15 cellular contexts compared by ENCODE assay signal in the genomic region with DNA sequence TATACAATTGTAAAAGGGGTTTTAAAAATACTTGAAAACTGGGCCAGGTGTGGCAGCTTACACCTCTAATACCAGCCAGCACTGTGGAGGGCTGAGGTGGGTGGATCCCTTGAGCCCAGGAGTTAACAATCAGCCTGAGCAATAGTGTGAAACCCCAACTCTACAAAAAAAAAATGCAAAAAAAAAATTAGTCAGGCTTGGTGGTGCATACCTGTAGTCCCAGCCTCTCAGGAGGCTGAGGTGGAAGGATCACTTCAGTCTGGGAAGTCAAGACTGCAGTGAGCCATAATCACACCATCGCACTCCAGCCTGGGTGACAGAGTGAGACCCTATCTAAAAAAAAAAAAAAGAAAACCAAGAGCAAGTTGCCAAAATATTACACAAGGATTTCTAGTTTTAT.
DNase-seq lines count a peak whose midpoint lies in the region; ATAC-seq and TF ChIP-seq lines count a peak whose summit lies in the region.
"Had no signal": no experiment of that assay in that cellular context is flagged by ENCODE, and none has a peak within 500 bp of the region (broad histone marks: within the 10 kb centered on the region; RNA-seq: fewer than 3 reads in every experiment).

No MANE protein-coding gene starts in this region.

- peak overlapping the region; percentile 80 for H3K27ac Mint-ChIP-seq in activated naive CD8-positive, alpha-beta T cell treated with anti-CD3 and anti-CD28 coated beads, Interleukin-2, amount 10 ng/mL, durations not matched to agents 7 days and 5 days

- H3K27me3 ChIP-seq in breast epithelium: no peaks in the 10 kb centered on the region
- H3K27me3 ChIP-seq: gastroesophageal sphincter, SJSA1 had no signal

- peak; percentile 52 for DNase-seq in NK-92 treated with Interleukin-12 subunit alpha and Interleukin-12 subunit beta, amount 100 ng/mL, for 24 hours (lab: John Stamatoyannopoulos, UW)
- DNase-seq in NK-92 (lab: John Stamatoyannopoulos, UW; ENCODE audit: unreplicated experiment) (no peak), NCI-H510A treated with DMSO at 0.1 percent for 48 hours (lab: John Stamatoyannopoulos, UW) (no peak), NCI-H526 treated with DMSO at 0.1 percent for 48 hours (lab: John Stamatoyannopoulos, UW) (no peak), breast epithelium (ENCODE audit: low spot score in 2 of 2) (no peak)
- no peak for DNase-seq in activated naive CD8-positive, alpha-beta T cell treated with anti-CD3 and anti-CD28 coated beads, Interleukin-2, amount 10 ng/mL, durations not matched to agents 7 days and 5 days
- DNase-seq: GF-D8, NCI-H1105 treated with DMSO at 0.1 percent for 48 hours, occipital lobe, substantia nigra had no signal

- no peak overlapping the region for H3K4me3 ChIP-seq in breast epithelium
- H3K4me3 ChIP-seq: gastroesophageal sphincter, SJSA1 had no signal

- peak; percentile 37 for ATAC-seq in GM18520 (IDR thresholded peaks at IDR 0.05; ENCODE audit: unreplicated experiment)
- ATAC-seq in HG03460 (IDR thresholded peaks at IDR 0.05; ENCODE audit: unreplicated experiment): peak; percentile 47
- ATAC-seq in activated naive CD8-positive, alpha-beta T cell treated with anti-CD3 and anti-CD28 coated beads, Interleukin-2, amount 10 ng/mL, durations not matched to agents 7 days and 5 days (ENCODE audit: low read depth): peak; percentile 53
- ATAC-seq: gastroesophageal sphincter had no signal

- peaks cover 19% of the 10 kb centered on the region for H3K9me3 Mint-ChIP-seq in activated naive CD8-positive, alpha-beta T cell treated with anti-CD3 and anti-CD28 coated beads, Interleukin-2, amount 10 ng/mL, durations not matched to agents 7 days and 5 days

- intact Hi-C loops in breast epithelium (cut with DNase I; ENCODE audit: low total_unique reads): no loop called here

- POLR2A ChIA-PET in activated naive CD8-positive, alpha-beta T cell treated with anti-CD3 and anti-CD28 coated beads, Interleukin-2, amount 10 ng/mL, durations not matched to agents 7 days and 5 days (lab: Charles Lee): interaction anchor here (0.8 kb wide), 1 partner anchor 17 kb away, joined by 6 read pairs; no protein-coding TSS in a partner anchor

- H3K4me1 Mint-ChIP-seq in activated naive CD8-positive, alpha-beta T cell treated with anti-CD3 and anti-CD28 coated beads, Interleukin-2, amount 10 ng/mL, durations not matched to agents 7 days and 5 days: peaks cover 33% of the 10 kb centered on the region

- no peaks in the 10 kb centered on the region for H3K36me3 ChIP-seq in breast epithelium
- H3K36me3 ChIP-seq: gastroesophageal sphincter, SJSA1 had no signal

- no peak overlapping the region for H3K27ac ChIP-seq in breast epithelium
- H3K27ac ChIP-seq: 22Rv1, gastroesophageal sphincter, SJSA1 had no signal

- no peak for TF ChIP-seq POLR2A in breast epithelium (IDR thresholded peaks at IDR 0.05)

- H3K36me3 Mint-ChIP-seq in activated naive CD8-positive, alpha-beta T cell treated with anti-CD3 and anti-CD28 coated beads, Interleukin-2, amount 10 ng/mL, durations not matched to agents 7 days and 5 days: peaks cover 50% of the 10 kb centered on the region

- TF ChIP-seq CTCF in breast epithelium (IDR thresholded peaks at IDR 0.05): no peak

- H3K4me3 Mint-ChIP-seq in activated naive CD8-positive, alpha-beta T cell treated with anti-CD3 and anti-CD28 coated beads, Interleukin-2, amount 10 ng/mL, durations not matched to agents 7 days and 5 days: peak overlapping the region; percentile 56

- no peaks in the 10 kb centered on the region for H3K9me3 ChIP-seq in breast epithelium
- H3K9me3 ChIP-seq: gastroesophageal sphincter, SJSA1 had no signal

- no peaks in the 10 kb centered on the region for H3K27me3 Mint-ChIP-seq in activated naive CD8-positive, alpha-beta T cell treated with anti-CD3 and anti-CD28 coated beads, Interleukin-2, amount 10 ng/mL, durations not matched to agents 7 days and 5 days

- H3K4me1 ChIP-seq in breast epithelium: no peaks in the 10 kb centered on the region
- H3K4me1 ChIP-seq: gastroesophageal sphincter, SJSA1 had no signal
